In genomic region chr5:58986281-58986680, GRCh38 we compare ENCODE assay signal across 22 cellular contexts.
"Had no signal": no experiment of that assay in that cellular context is flagged by ENCODE, and none has a peak within 500 bp of the region (broad histone marks: within the 10 kb centered on the region; RNA-seq: fewer than 3 reads in every experiment).

No MANE protein-coding gene starts in this region.

- H3K27ac ChIP-seq: body of pancreas, KMS-11 had no signal

- H3K27me3 ChIP-seq: body of pancreas had no signal

- DNase-seq: activated CD4-positive, alpha-beta memory T cell treated with anti-CD3 and anti-CD28 coated beads, Interleukin-2, amount 10 ng/mL, durations not matched to agents 7 days and 5 days; activated CD4-positive, alpha-beta T cell treated with anti-CD3 and anti-CD28 coated beads, Interleukin-2, amount 50 U/mL, for 1 hour; activated CD4-positive, CD25-positive, alpha-beta regulatory T cell; activated effector memory CD4-positive, alpha-beta T cell treated with Interleukin-2 at 50 U/mL for 16 hours; activated naive CD4-positive, alpha-beta T cell; activated T-cell treated with anti-CD3 and anti-CD28 coated beads for 4 hours; activated T-cell treated with anti-CD3 and anti-CD28 coated beads, Interleukin-2, amount 50 U/mL, for 48 hours; aorta; body of pancreas; central memory CD4-positive, alpha-beta T cell; MM.1S; NCI-H1105; NCI-H1436; NCI-H1694 treated with DMSO at 0.1 percent for 48 hours; NCI-H2029 treated with DMSO at 0.1 percent for 48 hours; NCI-H345; NCI-H510A; SHP77 treated with DMSO at 0.1 percent for 48 hours; T-helper 9 cell had no signal

- H3K4me1 ChIP-seq: body of pancreas had no signal

- H3K27me3 Mint-ChIP-seq: activated CD4-positive, alpha-beta memory T cell treated with anti-CD3 and anti-CD28 coated beads, Interleukin-2, amount 10 ng/mL, durations not matched to agents 7 days and 5 days; activated naive CD4-positive, alpha-beta T cell treated with anti-CD3 and anti-CD28 coated beads, Interleukin-2, amount 50 U/mL, for 24 hours had no signal

- ATAC-seq: body of pancreas had no signal

- H3K4me2 ChIP-seq: KMS-11 had no signal

- H3K4me3 ChIP-seq: body of pancreas had no signal

- H3K4me1 Mint-ChIP-seq: activated CD4-positive, alpha-beta memory T cell treated with anti-CD3 and anti-CD28 coated beads, Interleukin-2, amount 10 ng/mL, durations not matched to agents 7 days and 5 days; activated naive CD4-positive, alpha-beta T cell treated with anti-CD3 and anti-CD28 coated beads, Interleukin-2, amount 50 U/mL, for 24 hours had no signal

- H3K27ac Mint-ChIP-seq: activated CD4-positive, alpha-beta memory T cell treated with anti-CD3 and anti-CD28 coated beads, Interleukin-2, amount 10 ng/mL, durations not matched to agents 7 days and 5 days; activated naive CD4-positive, alpha-beta T cell treated with anti-CD3 and anti-CD28 coated beads, Interleukin-2, amount 50 U/mL, for 24 hours; T-helper 1 cell treated with Interleukin-12 subunit alpha and Interleukin-12 subunit beta and Interleukin-4 antibody, amounts not matched to agents 30 μg/mL and 1 μg/mL, for 36 hours had no signal

- H3K9me3 ChIP-seq: body of pancreas had no signal

- H3K9me3 Mint-ChIP-seq: activated CD4-positive, alpha-beta memory T cell treated with anti-CD3 and anti-CD28 coated beads, Interleukin-2, amount 10 ng/mL, durations not matched to agents 7 days and 5 days; activated naive CD4-positive, alpha-beta T cell treated with anti-CD3 and anti-CD28 coated beads, Interleukin-2, amount 50 U/mL, for 24 hours; T-helper 1 cell treated with Interleukin-12 subunit alpha and Interleukin-12 subunit beta and Interleukin-4 antibody, amounts not matched to agents 30 μg/mL and 1 μg/mL, for 36 hours had no signal

- H3K4me3 Mint-ChIP-seq: activated CD4-positive, alpha-beta memory T cell treated with anti-CD3 and anti-CD28 coated beads, Interleukin-2, amount 10 ng/mL, durations not matched to agents 7 days and 5 days; activated naive CD4-positive, alpha-beta T cell treated with anti-CD3 and anti-CD28 coated beads, Interleukin-2, amount 50 U/mL, for 24 hours; T-helper 1 cell treated with Interleukin-12 subunit alpha and Interleukin-12 subunit beta and Interleukin-4 antibody, amounts not matched to agents 30 μg/mL and 1 μg/mL, for 36 hours had no signal
